In the genomic region with DNA sequence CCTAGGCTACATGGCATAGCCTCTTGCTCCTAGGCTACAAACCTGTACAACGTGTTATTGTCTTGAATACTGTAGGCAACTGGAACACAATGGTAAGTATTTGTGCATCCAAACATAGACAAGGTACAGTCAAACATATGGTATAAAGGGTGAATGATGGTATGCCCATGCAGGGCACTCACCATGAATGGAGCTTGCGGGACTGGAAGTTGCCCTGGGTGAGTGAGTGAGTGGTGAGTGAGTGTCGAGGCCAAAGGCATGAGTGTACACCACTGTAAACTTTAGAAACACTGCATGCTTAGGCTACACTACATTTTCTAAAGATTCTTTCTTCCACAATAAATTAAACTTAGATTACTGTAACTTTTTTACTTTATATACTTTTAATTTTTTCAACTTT, we compare ENCODE assay signal across 2 cellular contexts.
TF ChIP-seq lines count a peak whose summit lies in the region.

No MANE protein-coding gene starts in this region.

TF ChIP-seq in SK-N-SH treated with all-trans-retinoic acid at 6 μM for 48 hours, 23 proteins besides CTCF, POLR2A, EP300 and RAD21 (continued from another document):
- no peak for TF ChIP-seq BACH2 (CRISPR knock-in tag; IDR thresholded peaks at IDR 0.05; ENCODE audit: borderline replicate concordance)
- no peak for TF ChIP-seq GLIS3 (CRISPR knock-in tag; IDR thresholded peaks at IDR 0.05)
- TF ChIP-seq, protein P1, sequence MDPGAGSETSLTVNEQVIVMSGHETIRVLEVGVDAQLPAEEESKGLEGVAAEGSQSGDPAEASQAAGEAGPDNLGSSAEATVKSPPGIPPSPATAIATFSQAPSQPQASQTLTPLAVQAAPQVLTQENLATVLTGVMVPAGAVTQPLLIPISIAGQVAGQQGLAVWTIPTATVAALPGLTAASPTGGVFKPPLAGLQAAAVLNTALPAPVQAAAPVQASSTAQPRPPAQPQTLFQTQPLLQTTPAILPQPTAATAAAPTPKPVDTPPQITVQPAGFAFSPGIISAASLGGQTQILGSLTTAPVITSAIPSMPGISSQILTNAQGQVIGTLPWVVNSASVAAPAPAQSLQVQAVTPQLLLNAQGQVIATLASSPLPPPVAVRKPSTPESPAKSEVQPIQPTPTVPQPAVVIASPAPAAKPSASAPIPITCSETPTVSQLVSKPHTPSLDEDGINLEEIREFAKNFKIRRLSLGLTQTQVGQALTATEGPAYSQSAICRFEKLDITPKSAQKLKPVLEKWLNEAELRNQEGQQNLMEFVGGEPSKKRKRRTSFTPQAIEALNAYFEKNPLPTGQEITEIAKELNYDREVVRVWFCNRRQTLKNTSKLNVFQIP (CRISPR knock-in tag; IDR thresholded peaks at IDR 0.05; ENCODE audit: borderline replicate concordance, low read depth): no peak
- no peak for TF ChIP-seq ESRRG (CRISPR knock-in tag; IDR thresholded peaks at IDR 0.05)

TF ChIP-seq in WTC11, 78 proteins besides CTCF, POLR2A, EP300 and RAD21 (continued from another document):
- TF ChIP-seq, protein P2, sequence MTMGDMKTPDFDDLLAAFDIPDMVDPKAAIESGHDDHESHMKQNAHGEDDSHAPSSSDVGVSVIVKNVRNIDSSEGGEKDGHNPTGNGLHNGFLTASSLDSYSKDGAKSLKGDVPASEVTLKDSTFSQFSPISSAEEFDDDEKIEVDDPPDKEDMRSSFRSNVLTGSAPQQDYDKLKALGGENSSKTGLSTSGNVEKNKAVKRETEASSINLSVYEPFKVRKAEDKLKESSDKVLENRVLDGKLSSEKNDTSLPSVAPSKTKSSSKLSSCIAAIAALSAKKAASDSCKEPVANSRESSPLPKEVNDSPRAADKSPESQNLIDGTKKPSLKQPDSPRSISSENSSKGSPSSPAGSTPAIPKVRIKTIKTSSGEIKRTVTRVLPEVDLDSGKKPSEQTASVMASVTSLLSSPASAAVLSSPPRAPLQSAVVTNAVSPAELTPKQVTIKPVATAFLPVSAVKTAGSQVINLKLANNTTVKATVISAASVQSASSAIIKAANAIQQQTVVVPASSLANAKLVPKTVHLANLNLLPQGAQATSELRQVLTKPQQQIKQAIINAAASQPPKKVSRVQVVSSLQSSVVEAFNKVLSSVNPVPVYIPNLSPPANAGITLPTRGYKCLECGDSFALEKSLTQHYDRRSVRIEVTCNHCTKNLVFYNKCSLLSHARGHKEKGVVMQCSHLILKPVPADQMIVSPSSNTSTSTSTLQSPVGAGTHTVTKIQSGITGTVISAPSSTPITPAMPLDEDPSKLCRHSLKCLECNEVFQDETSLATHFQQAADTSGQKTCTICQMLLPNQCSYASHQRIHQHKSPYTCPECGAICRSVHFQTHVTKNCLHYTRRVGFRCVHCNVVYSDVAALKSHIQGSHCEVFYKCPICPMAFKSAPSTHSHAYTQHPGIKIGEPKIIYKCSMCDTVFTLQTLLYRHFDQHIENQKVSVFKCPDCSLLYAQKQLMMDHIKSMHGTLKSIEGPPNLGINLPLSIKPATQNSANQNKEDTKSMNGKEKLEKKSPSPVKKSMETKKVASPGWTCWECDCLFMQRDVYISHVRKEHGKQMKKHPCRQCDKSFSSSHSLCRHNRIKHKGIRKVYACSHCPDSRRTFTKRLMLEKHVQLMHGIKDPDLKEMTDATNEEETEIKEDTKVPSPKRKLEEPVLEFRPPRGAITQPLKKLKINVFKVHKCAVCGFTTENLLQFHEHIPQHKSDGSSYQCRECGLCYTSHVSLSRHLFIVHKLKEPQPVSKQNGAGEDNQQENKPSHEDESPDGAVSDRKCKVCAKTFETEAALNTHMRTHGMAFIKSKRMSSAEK (CRISPR knock-in tag; IDR thresholded peaks at IDR 0.05; ENCODE audit: borderline replicate concordance): no peak
- TF ChIP-seq GTF2I (CRISPR knock-in tag; conservative IDR thresholded peaks at IDR 0.05) (no peak), HMGA2 (CRISPR knock-in tag; IDR thresholded peaks at IDR 0.05) (no peak), ZBTB21 (CRISPR knock-in tag; IDR thresholded peaks at IDR 0.05; ENCODE audit: borderline replicate concordance) (no peak), GRHL2 (CRISPR knock-in tag; IDR thresholded peaks at IDR 0.05; ENCODE audit: insufficient replicate concordance, severe bottlenecking) (no peak), JAZF1 (CRISPR knock-in tag; IDR thresholded peaks at IDR 0.05) (no peak), PRRX2 (CRISPR knock-in tag; IDR thresholded peaks at IDR 0.05) (no peak), IRF2 (CRISPR knock-in tag; IDR thresholded peaks at IDR 0.05; ENCODE audit: borderline replicate concordance, low read depth) (no peak), KAT7 (CRISPR knock-in tag; IDR thresholded peaks at IDR 0.05; ENCODE audit: borderline replicate concordance) (no peak), SMAD3 (CRISPR knock-in tag; IDR thresholded peaks at IDR 0.05; ENCODE audit: borderline replicate concordance) (no peak), ZNF121 (CRISPR knock-in tag; IDR thresholded peaks at IDR 0.05) (no peak), CREB1 (CRISPR knock-in tag; IDR thresholded peaks at IDR 0.05) (no peak), CREM (CRISPR knock-in tag; IDR thresholded peaks at IDR 0.05) (no peak), CBFB (CRISPR knock-in tag; IDR thresholded peaks at IDR 0.05; ENCODE audit: low read depth) (no peak), RELA (CRISPR knock-in tag; IDR thresholded peaks at IDR 0.05; ENCODE audit: borderline replicate concordance) (no peak)
- TF ChIP-seq, protein P3, sequence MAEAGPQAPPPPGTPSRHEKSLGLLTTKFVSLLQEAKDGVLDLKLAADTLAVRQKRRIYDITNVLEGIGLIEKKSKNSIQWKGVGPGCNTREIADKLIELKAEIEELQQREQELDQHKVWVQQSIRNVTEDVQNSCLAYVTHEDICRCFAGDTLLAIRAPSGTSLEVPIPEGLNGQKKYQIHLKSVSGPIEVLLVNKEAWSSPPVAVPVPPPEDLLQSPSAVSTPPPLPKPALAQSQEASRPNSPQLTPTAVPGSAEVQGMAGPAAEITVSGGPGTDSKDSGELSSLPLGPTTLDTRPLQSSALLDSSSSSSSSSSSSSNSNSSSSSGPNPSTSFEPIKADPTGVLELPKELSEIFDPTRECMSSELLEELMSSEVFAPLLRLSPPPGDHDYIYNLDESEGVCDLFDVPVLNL (CRISPR knock-in tag; IDR thresholded peaks at IDR 0.05; ENCODE audit: borderline replicate concordance, low read depth): no peak
- TF ChIP-seq, protein P4, sequence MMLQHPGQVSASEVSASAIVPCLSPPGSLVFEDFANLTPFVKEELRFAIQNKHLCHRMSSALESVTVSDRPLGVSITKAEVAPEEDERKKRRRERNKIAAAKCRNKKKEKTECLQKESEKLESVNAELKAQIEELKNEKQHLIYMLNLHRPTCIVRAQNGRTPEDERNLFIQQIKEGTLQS (CRISPR knock-in tag; conservative IDR thresholded peaks at IDR 0.05): no peak
- TF ChIP-seq, protein P5, sequence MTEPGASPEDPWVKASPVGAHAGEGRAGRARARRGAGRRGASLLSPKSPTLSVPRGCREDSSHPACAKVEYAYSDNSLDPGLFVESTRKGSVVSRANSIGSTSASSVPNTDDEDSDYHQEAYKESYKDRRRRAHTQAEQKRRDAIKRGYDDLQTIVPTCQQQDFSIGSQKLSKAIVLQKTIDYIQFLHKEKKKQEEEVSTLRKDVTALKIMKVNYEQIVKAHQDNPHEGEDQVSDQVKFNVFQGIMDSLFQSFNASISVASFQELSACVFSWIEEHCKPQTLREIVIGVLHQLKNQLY (CRISPR knock-in tag; IDR thresholded peaks at IDR 0.05): no peak
